15 cellular contexts compared by ENCODE assay signal in genomic region chr16:66801320-66802105, GRCh38. TPM values are rescaled to one million over a fixed set of nuclear protein-coding genes. Genes with fewer than 3 reads are reported as not detected.
"Had no signal": no experiment of that assay in that cellular context is flagged by ENCODE, and none has a peak within 500 bp of the region (broad histone marks: within the 10 kb centered on the region; RNA-seq: fewer than 3 reads in every experiment).

TSS of gene TERB1 (minus strand) at chr16:66801584. CDS start at chr16:66796798, 4,786 bp downstream.

- DNase-seq: activated naive CD8-positive, alpha-beta T cell treated with anti-CD3 and anti-CD28 coated beads for 36 hours; amygdala; cerebellar nuclear complex; effector memory CD4-positive, alpha-beta T cell; foreskin melanocyte; mammary epithelial cell; natural killer cell; stimulated activated CD4-positive, alpha-beta T cell treated with anti-CD3 and anti-CD28 coated beads, Interleukin-2, amount 100 ng/mL, for 48 hours; stimulated activated naive CD4-positive, alpha-beta T cell had no signal

- H3K27ac Mint-ChIP-seq: activated naive CD8-positive, alpha-beta T cell treated with anti-CD3 and anti-CD28 coated beads for 36 hours; activated T-helper 1 cell treated with anti-CD3 and anti-CD28 coated beads, Interleukin-12 subunit alpha, Interleukin-12 subunit beta, Interleukin-2, Interleukin-4 antibody, amounts not matched to agents 30 ng/mL and 10 ng/mL and 1 ng/mL, durations not matched to agents 14 hours and 24 hours and 36 hours; dendritic cell treated with granulocyte-macrophage colony-stimulating factor and Interleukin-4, amounts not matched to agents 40 ng/mL and 50 ng/mL, for 4 days had no signal

- H3K4me1 ChIP-seq: tibial nerve, vagina had no signal

- H3K4me1 Mint-ChIP-seq: activated naive CD8-positive, alpha-beta T cell treated with anti-CD3 and anti-CD28 coated beads for 36 hours; natural killer cell had no signal

- ATAC-seq: natural killer cell had no signal

- H3K4me3 ChIP-seq: tibial nerve, vagina had no signal

- H3K27me3 ChIP-seq: tibial nerve, vagina had no signal

- H3K9me3 ChIP-seq: tibial nerve, vagina had no signal

- H3K27me3 Mint-ChIP-seq: activated naive CD8-positive, alpha-beta T cell treated with anti-CD3 and anti-CD28 coated beads for 36 hours; dendritic cell treated with granulocyte-macrophage colony-stimulating factor and Interleukin-4, amounts not matched to agents 40 ng/mL and 50 ng/mL, for 4 days had no signal

- H3K27ac ChIP-seq: tibial nerve, vagina had no signal

- H3K9me3 Mint-ChIP-seq: activated naive CD8-positive, alpha-beta T cell treated with anti-CD3 and anti-CD28 coated beads for 36 hours; activated T-helper 1 cell treated with anti-CD3 and anti-CD28 coated beads, Interleukin-12 subunit alpha, Interleukin-12 subunit beta, Interleukin-2, Interleukin-4 antibody, amounts not matched to agents 30 ng/mL and 10 ng/mL and 1 ng/mL, durations not matched to agents 14 hours and 24 hours and 36 hours; dendritic cell treated with granulocyte-macrophage colony-stimulating factor and Interleukin-4, amounts not matched to agents 40 ng/mL and 50 ng/mL, for 4 days; natural killer cell had no signal

- H3K4me3 Mint-ChIP-seq: activated naive CD8-positive, alpha-beta T cell treated with anti-CD3 and anti-CD28 coated beads for 36 hours; activated T-helper 1 cell treated with anti-CD3 and anti-CD28 coated beads, Interleukin-12 subunit alpha, Interleukin-12 subunit beta, Interleukin-2, Interleukin-4 antibody, amounts not matched to agents 30 ng/mL and 10 ng/mL and 1 ng/mL, durations not matched to agents 14 hours and 24 hours and 36 hours; dendritic cell treated with granulocyte-macrophage colony-stimulating factor and Interleukin-4, amounts not matched to agents 40 ng/mL and 50 ng/mL, for 4 days; natural killer cell had no signal

RNA-seq across cellular contexts. Expression of gene TERB1, which starts in this region (rescaled TPM):
- total RNA-seq: activated naive CD8-positive, alpha-beta T cell treated with anti-CD3 and anti-CD28 coated beads for 36 hours; mucosa of gallbladder; skeletal muscle tissue; tibial nerve; vagina had no signal
